9 cellular contexts compared by ENCODE assay signal in genomic region chr4:136124251-136124745, GRCh38.
"Had no signal": no experiment of that assay in that cellular context is flagged by ENCODE, and none has a peak within 500 bp of the region (broad histone marks: within the 10 kb centered on the region; RNA-seq: fewer than 3 reads in every experiment).

No MANE protein-coding gene starts in this region.

- FAIRE-seq: H1, H54, HepG2 had no signal

- H3K4me3 ChIP-seq: GM23338 had no signal

- H3K36me3 Mint-ChIP-seq: IgD-negative memory B cell had no signal

- H3K4me1 Mint-ChIP-seq: GM23338, IgD-negative memory B cell had no signal

- H3K27me3 Mint-ChIP-seq: IgD-negative memory B cell had no signal

- H3K4me3 Mint-ChIP-seq: GM23338, H9, IgD-negative memory B cell had no signal

- H3K9me3 Mint-ChIP-seq: GM23338, H9 had no signal

- ATAC-seq: GM23338, HepG2 had no signal

- H3K27ac Mint-ChIP-seq: GM23338, H9, IgD-negative memory B cell had no signal

- H2AFZ ChIP-seq: GM23338 had no signal

- H3K27ac ChIP-seq: HL-60 had no signal

- H3K4me2 ChIP-seq: GM23338 had no signal

- DNase-seq: H9, HCEC 1CT, KBM-7 had no signal
